ENCODE assay signal across 8 cellular contexts in the genomic region with DNA sequence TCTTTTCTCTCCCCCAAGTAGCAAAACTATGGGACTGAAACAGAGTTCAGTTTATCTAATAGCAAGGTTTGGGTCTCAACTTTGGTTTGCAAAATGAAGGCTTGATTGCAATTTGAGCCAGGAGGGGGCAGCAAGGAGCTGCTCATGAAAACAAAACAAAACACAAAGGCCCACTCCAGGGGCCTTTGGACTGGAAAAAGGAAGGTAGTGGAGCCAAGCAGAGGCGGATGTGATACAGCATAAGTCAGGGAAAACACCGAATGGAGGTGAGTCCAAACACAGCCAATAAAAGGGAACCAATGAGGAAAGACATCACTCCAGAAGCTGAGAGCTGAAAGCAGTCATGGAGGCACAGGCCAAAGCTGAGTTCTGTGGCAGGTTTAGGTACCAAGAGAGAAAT.
DNase-seq lines count a peak whose midpoint lies in the region; ATAC-seq and TF ChIP-seq lines count a peak whose summit lies in the region.

No MANE protein-coding gene starts in this region.

- H2AFZ ChIP-seq in smooth muscle cell (ENCODE audit: low read depth) = peak overlapping the region; percentile 23

- H3K27ac ChIP-seq in smooth muscle cell (ENCODE audit: low read depth) = no peak overlapping the region

- whole genome bisulfite sequencing in smooth muscle cell (ENCODE audit: low lambda C conversion rate) = 60% methylated on average over 2 of the region's 2 CpGs

- TF ChIP-seq CTCF in smooth muscle cell (IDR thresholded peaks at IDR 0.05; ENCODE audit: borderline replicate concordance, insufficient read depth, poor library complexity, severe bottlenecking) = peak; percentile 74

- H3K9me3 ChIP-seq in HAP-1 (no peaks in the 10 kb centered on the region), smooth muscle cell (replicated peaks; ENCODE audit: low read depth) (no peaks in the 10 kb centered on the region)

- no peak overlapping the region for H3K9ac ChIP-seq in smooth muscle cell (ENCODE audit: low read depth)

- H3K4me2 ChIP-seq in smooth muscle cell = no peak overlapping the region

- in situ Hi-C loops in HAP-1 (cut with MboI; ENCODE audit: low sequenced_read_pairs) = no loop called here

- DNase-seq in NCI-H2107 treated with DMSO at 0.1 percent for 48 hours (lab: John Stamatoyannopoulos, UW; ENCODE audit: unreplicated experiment) (peak; percentile 38), NCI-H2107 (lab: John Stamatoyannopoulos, UW) (no peak), HAP-1 (ENCODE audit: low spot score in 2 of 2) (peak; percentile 54 to 84), NCI-H69 (lab: John Stamatoyannopoulos, UW) (peak; percentile 57), head of caudate nucleus (peak in 37 of 42 donors; percentile 10 to 81 (median 47)), smooth muscle cell (lab: John Stamatoyannopoulos, UW; ENCODE audit: unreplicated experiment) (no peak)
- peak; percentile 65 to 70 for DNase-seq in activated T-cell treated with anti-CD3 and anti-CD28 coated beads, Interleukin-2, amount 50 U/mL, for 48 hours

- intact Hi-C loops in head of caudate nucleus (cut with DNase I) = no loop called here

- H3K27me3 ChIP-seq in HAP-1 (ENCODE audit: low read depth) (no peaks in the 10 kb centered on the region), smooth muscle cell (ENCODE audit: low read depth) (no peaks in the 10 kb centered on the region)

- H3F3A ChIP-seq in smooth muscle cell (ENCODE audit: low read depth) = no peaks in the 10 kb centered on the region

- H3K79me2 ChIP-seq in smooth muscle cell (ENCODE audit: low read depth) = no peaks in the 10 kb centered on the region

- H3K4me1 ChIP-seq in HAP-1 = peaks cover 18% of the 10 kb centered on the region
- H3K4me1 ChIP-seq in smooth muscle cell (ENCODE audit: low read depth) = no peaks in the 10 kb centered on the region

- H3K36me3 ChIP-seq in HAP-1 (replicated peaks) (no peaks in the 10 kb centered on the region), smooth muscle cell (ENCODE audit: low read depth) (no peaks in the 10 kb centered on the region)

- ATAC-seq in GM18520 (IDR thresholded peaks at IDR 0.05; ENCODE audit: unreplicated experiment) = no peak

- H3K4me3 ChIP-seq in HAP-1 (no peak overlapping the region), smooth muscle cell (no peak overlapping the region)

- no peaks in the 10 kb centered on the region for H4K20me1 ChIP-seq in smooth muscle cell (ENCODE audit: low read depth)

Comparison
In these comparisons a context has a peak if more than half of its experiments do, and no peak if none do; other contexts are left out.
1. DNase-seq: peak in NCI-H2107 treated with DMSO at 0.1 percent for 48 hours (single experiment), HAP-1 (2 of 2), NCI-H69 (single experiment), activated T-cell treated with anti-CD3 and anti-CD28 coated beads, Interleukin-2, amount 50 U/mL, for 48 hours (2 of 2) and head of caudate nucleus (37 of 42); none in NCI-H2107 (single experiment) and smooth muscle cell (single experiment).